Comparison of ENCODE assay signal across 13 cellular contexts in the genomic region with DNA sequence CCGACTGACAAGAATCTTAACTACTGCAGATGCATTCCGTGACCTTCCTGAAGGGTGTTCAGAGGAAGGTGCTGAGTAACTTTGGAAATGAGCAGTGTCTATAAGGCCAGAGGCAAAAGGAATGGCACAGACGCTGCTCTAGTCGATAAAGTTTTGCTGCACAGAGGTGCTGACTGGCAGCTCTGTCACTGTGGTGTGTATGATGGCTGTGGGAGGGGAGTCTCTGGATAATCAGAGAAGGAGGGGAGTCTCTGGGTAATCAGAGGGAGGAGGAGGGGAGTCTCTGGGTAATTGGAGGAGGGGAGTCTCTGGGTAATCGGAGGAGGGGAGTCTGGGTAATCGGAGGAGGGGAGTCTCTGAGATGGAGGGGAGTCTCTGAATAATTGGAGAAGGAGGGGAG. TPM values are rescaled to one million over a fixed set of nuclear protein-coding genes. Genes with fewer than 3 reads are reported as not detected.
DNase-seq lines count a peak whose midpoint lies in the region; ATAC-seq and TF ChIP-seq lines count a peak whose summit lies in the region.
"Had no signal": no experiment of that assay in that cellular context is flagged by ENCODE, and none has a peak within 500 bp of the region (broad histone marks: within the 10 kb centered on the region; RNA-seq: fewer than 3 reads in every experiment).

No MANE protein-coding gene starts in this region.

- peaks cover 2% of the 10 kb centered on the region for H3K79me2 ChIP-seq in trophoblast cell (ENCODE audit: control insufficient read depth, insufficient read depth, low read length, poor library complexity)

- peak overlapping the region in 1 of 4 donors; percentile 24 for H3K4me3 ChIP-seq in adrenal gland
- peak overlapping the region in 1 of 2 donors; percentile 27 for H3K4me3 ChIP-seq in right atrium auricular region
- H3K4me3 ChIP-seq in trophoblast cell (ENCODE audit: low read depth, low read length), result no peak overlapping the region
- H3K4me3 ChIP-seq in spleen, result no peak overlapping the region

- no peak overlapping the region for H2BK5ac ChIP-seq in trophoblast cell (ENCODE audit: low read depth, low read length, poor library complexity)

- H3K27ac ChIP-seq in C4-2B, result 0 out of 2 replicates have a peak overlapping the region, but pooled peaks have one; percentile 6
- H3K27ac ChIP-seq in adrenal gland, result peak overlapping the region; percentile 6 to 93 (median 85)
- H3K27ac ChIP-seq in right atrium auricular region, result peak overlapping the region; percentile 75 to 80
- H3K27ac ChIP-seq in trophoblast cell (ENCODE audit: low read depth, low read length), result no peak overlapping the region
- H3K27ac ChIP-seq in spleen, result peak overlapping the region in 4 of 8 donors; percentile 32 to 85 (median 78)

- H4K91ac ChIP-seq in trophoblast cell (ENCODE audit: low read depth, low read length), result peak overlapping the region; percentile 47

- TF ChIP-seq CTCF in C4-2B (conservative IDR thresholded peaks at IDR 0.05) (no peak), adrenal gland (IDR thresholded peaks at IDR 0.05) (no peak), right atrium auricular region (IDR thresholded peaks at IDR 0.05) (no peak), spleen (IDR thresholded peaks at IDR 0.05 in 8 of 11, conservative IDR thresholded peaks at IDR 0.05 in 3 of 11) (no peak)

- TF ChIP-seq POLR2A in adrenal gland (IDR thresholded peaks at IDR 0.05) (no peak), spleen (IDR thresholded peaks at IDR 0.05) (no peak)

- no peak overlapping the region for H4K8ac ChIP-seq in trophoblast cell (ENCODE audit: low read depth, low read length)

- H3K79me1 ChIP-seq in trophoblast cell (ENCODE audit: low read length), result peaks cover 13% of the 10 kb centered on the region

- H3K9ac ChIP-seq in trophoblast cell (ENCODE audit: low read length), result no peak overlapping the region

- DNase-seq in adrenal gland (peak in 1 of 7 donors; percentile 31), right atrium auricular region (ENCODE audit: low spot score) (no peak), trophoblast cell (no peak), kidney glomerular epithelial cell (lab: John Stamatoyannopoulos, UW) (no peak), KG1 (lab: John Stamatoyannopoulos, UW) (no peak), spleen (no peak)
- DNase-seq: activated CD4-positive, alpha-beta T cell treated with anti-CD3 and anti-CD28 coated beads for 1 hour; erythroblast; NCI-H524; stimulated activated naive CD4-positive, alpha-beta T cell treated with Interleukin-2 at 50 U/mL for 16 hours had no signal

- ATAC-seq in GM21515 (IDR thresholded peaks at IDR 0.05; ENCODE audit: unreplicated experiment), result no peak

- H3K27me3 ChIP-seq in adrenal gland, result no peaks in the 10 kb centered on the region
- no peaks in the 10 kb centered on the region for H3K27me3 ChIP-seq in right atrium auricular region
- H3K27me3 ChIP-seq in trophoblast cell (ENCODE audit: insufficient read depth, low read length), result no peaks in the 10 kb centered on the region
- no peaks in the 10 kb centered on the region for H3K27me3 ChIP-seq in spleen (replicated peaks in 1 of 7)

- no peak overlapping the region for H3K4me2 ChIP-seq in trophoblast cell (ENCODE audit: low read length)

- H2BK120ac ChIP-seq in trophoblast cell (ENCODE audit: insufficient read depth, low read length, poor library complexity), result no peak overlapping the region

- no peak overlapping the region for H3K14ac ChIP-seq in trophoblast cell (ENCODE audit: low read length)

- intact Hi-C loops in adrenal gland (cut with DNase I), result no loop called here
- intact Hi-C loops in spleen (cut with DNase I; ENCODE audit: low total_unique reads), result no loop called here

- peaks cover 21 to 24% of the 10 kb centered on the region in 2 donors for H3K4me1 ChIP-seq in adrenal gland (replicated peaks in 1 of 2)
- peaks cover 0 to 20% of the 10 kb centered on the region in 2 donors for H3K4me1 ChIP-seq in right atrium auricular region
- H3K4me1 ChIP-seq in trophoblast cell (ENCODE audit: control insufficient read depth in 1 of 2, insufficient read depth in 2 of 2, low read length in 2 of 2), result peaks cover 28 to 39% of the 10 kb centered on the region in 2 experiments
- H3K4me1 ChIP-seq in spleen, result peaks cover 0 to 29% (median 11%) of the 10 kb centered on the region in 6 donors

- 38 to 43% (median 42%) methylated on average over 5 to 6 of the region's 6 CpGs for WGBS in adrenal gland, 4 donors
- WGBS in trophoblast cell (ENCODE audit: extremely low coverage, insufficient coverage, insufficient read length), result no CpG with 5 or more reads among the region's 6 CpGs
- 82 to 93% (median 84%) methylated on average over 6 of the region's 6 CpGs for WGBS in spleen, 5 donors

- H3K9me3 ChIP-seq in adrenal gland (replicated peaks in 1 of 3) (no peaks in the 10 kb centered on the region), right atrium auricular region (no peaks in the 10 kb centered on the region), trophoblast cell (ENCODE audit: insufficient read depth, low read depth, low read length) (peaks cover 1% of the 10 kb centered on the region), spleen (no peaks in the 10 kb centered on the region)

- no peak overlapping the region for H2AK5ac ChIP-seq in trophoblast cell (ENCODE audit: low read length)

- no peak overlapping the region for H3K4ac ChIP-seq in trophoblast cell (ENCODE audit: low read depth, low read length)

- H3K23ac ChIP-seq in trophoblast cell (ENCODE audit: low read length), result no peak overlapping the region

- peaks cover 0 to 3% of the 10 kb centered on the region in 2 donors for H3K36me3 ChIP-seq in adrenal gland (replicated peaks in 1 of 2)
- H3K36me3 ChIP-seq in right atrium auricular region, result no peaks in the 10 kb centered on the region
- H3K36me3 ChIP-seq in trophoblast cell (ENCODE audit: control insufficient read depth in 1 of 2, insufficient read depth in 2 of 2, low read length in 2 of 2), result peaks cover 3 to 5% of the 10 kb centered on the region in 2 experiments
- peaks cover 0 to 17% (median 0%) of the 10 kb centered on the region in 6 donors for H3K36me3 ChIP-seq in spleen

- no peak overlapping the region for H3K18ac ChIP-seq in trophoblast cell (ENCODE audit: low read length)

- no peak overlapping the region for H4K12ac ChIP-seq in trophoblast cell (ENCODE audit: low read depth, low read length)

- no peak overlapping the region for H2AFZ ChIP-seq in trophoblast cell (ENCODE audit: insufficient read depth, low read length, poor library complexity)

- H2BK12ac ChIP-seq in trophoblast cell (ENCODE audit: low read length), result no peak overlapping the region

RNA-seq across cellular contexts. Expression of a gene that starts 18.4 kb away (rescaled TPM):
- 10 to 100 TPM; 30.4 to 85.9 (median 44.7) TPM for total RNA-seq in adrenal gland
- 100 to 1,000 TPM in 1 of 3 donors, 10 to 100 TPM in 2; 11.0 to 109 (median 53.7) TPM for polyA plus RNA-seq in adrenal gland
- total RNA-seq in right atrium auricular region, result 10 to 100 TPM; 26.8 to 32.5 TPM
- polyA plus RNA-seq in trophoblast cell (2013), result 27.0 and 28.6 TPM in 2 replicates
- 10 to 100 TPM; 24.6 to 40.7 (median 29.4) TPM for total RNA-seq in spleen
- polyA plus RNA-seq in spleen, result 10 to 100 TPM; 11.0 to 26.6 (median 14.9) TPM

RNA-seq across cellular contexts. Expression of a gene that starts 26.7 kb away (rescaled TPM):
- total RNA-seq in adrenal gland (1 to 10 TPM in 1 of 8 donors, under 1 TPM in 3, not detected in 4; 0.52 to 2.2 (median 0.79) TPM), right atrium auricular region (under 1 TPM; 0.11 to 0.75 TPM), spleen (10 to 100 TPM; 10.2 to 34.5 (median 25.9) TPM)
- polyA plus RNA-seq in adrenal gland (1 to 10 TPM in 2 of 3 donors, under 1 TPM in 1; 0.07 to 2.9 (median 1.2) TPM), spleen (10 to 100 TPM; 32.7 to 53.8 (median 50.3) TPM)
- polyA plus RNA-seq in trophoblast cell (2013), result 16.3 and 16.5 TPM in 2 replicates
- total RNA-seq: SK-MEL-5 had no signal

RNA-seq across cellular contexts. Expression of a gene that starts 38.5 kb away (rescaled TPM):
- total RNA-seq in adrenal gland (100 to 1,000 TPM; 190 to 342 (median 264) TPM), right atrium auricular region (100 to 1,000 TPM; 185 to 248 TPM), spleen (100 to 1,000 TPM; 133 to 159 (median 147) TPM)
- polyA plus RNA-seq in adrenal gland (100 to 1,000 TPM in 2 of 3 donors, 10 to 100 TPM in 1; 36.3 to 125 (median 110) TPM), spleen (100 to 1,000 TPM in 1 of 3 donors, 10 to 100 TPM in 2; 72.8 to 143 (median 83.8) TPM)
- 79.1 and 82.8 TPM in 2 replicates for polyA plus RNA-seq in trophoblast cell (2013)

RNA-seq across cellular contexts. Expression of a gene that starts 53.7 kb away (rescaled TPM):
- total RNA-seq in adrenal gland (10 to 100 TPM in 7 of 8 donors, 1 to 10 TPM in 1; 7.9 to 70.0 (median 21.6) TPM), right atrium auricular region (10 to 100 TPM; 26.6 to 33.3 TPM), spleen (100 to 1,000 TPM in 2 of 7 donors, 10 to 100 TPM in 5; 67.9 to 118 (median 90.9) TPM)
- polyA plus RNA-seq in adrenal gland (100 to 1,000 TPM in 1 of 3 donors, 10 to 100 TPM in 1, 1 to 10 TPM in 1; 2.7 to 111 (median 80.4) TPM), spleen (100 to 1,000 TPM in 2 of 3 donors, 10 to 100 TPM in 1; 95.9 to 194 (median 161) TPM)
- polyA plus RNA-seq in trophoblast cell (2013), result 49.3 and 51.6 TPM in 2 replicates
